18 cellular contexts compared by ENCODE assay signal in the genomic region with DNA sequence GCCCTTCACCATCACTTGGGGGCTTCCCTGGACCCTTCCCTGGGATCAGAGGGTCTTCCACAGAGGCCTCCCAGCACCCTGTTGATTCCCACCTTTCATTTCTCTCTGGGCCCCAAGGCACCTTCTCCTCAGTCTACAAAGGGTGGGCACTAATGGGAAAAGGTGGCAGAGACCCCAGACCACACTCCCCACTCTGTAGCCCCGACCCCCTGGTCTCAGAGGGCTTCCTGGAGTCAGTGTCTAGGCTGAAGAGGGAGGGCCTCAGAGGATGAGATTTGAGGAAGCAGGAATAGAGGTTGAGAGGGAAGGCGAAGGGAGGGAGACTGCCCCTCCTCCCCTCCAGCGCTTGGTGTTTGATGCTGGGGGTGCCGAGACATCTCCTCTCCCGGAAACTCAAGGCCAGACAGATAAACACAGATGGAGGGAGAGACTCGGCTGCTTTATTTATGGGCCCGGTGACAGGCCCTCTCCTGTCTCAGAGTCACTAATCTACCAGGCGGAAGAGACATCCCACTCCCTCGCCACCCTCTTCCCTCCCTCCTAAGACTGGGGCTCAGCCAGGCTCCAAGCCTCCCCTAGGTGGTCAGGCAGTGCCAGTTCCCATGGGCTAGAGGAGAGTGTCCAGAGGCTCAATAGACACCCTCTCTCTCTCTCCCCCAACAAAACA. TPM values are rescaled to one million over a fixed set of nuclear protein-coding genes. Genes with fewer than 3 reads are reported as not detected.
"Had no signal": no experiment of that assay in that cellular context is flagged by ENCODE, and none has a peak within 500 bp of the region (broad histone marks: within the 10 kb centered on the region; RNA-seq: fewer than 3 reads in every experiment).

No MANE protein-coding gene starts in this region.

- H3K27ac Mint-ChIP-seq: activated naive CD8-positive, alpha-beta T cell treated with anti-CD3 and anti-CD28 coated beads, Interleukin-2, amount 10 ng/mL, durations not matched to agents 7 days and 5 days; activated T-cell treated with anti-CD3 and anti-CD28 coated beads, Interleukin-2, amount 50 U/mL, for 72 hours; stimulated activated naive CD8-positive, alpha-beta T cell treated with anti-CD3 and anti-CD28 coated beads, Interleukin-15, Interleukin-2, amounts not matched to agents 100 ng/mL and 50 ng/mL, for 24 hours had no signal

- H3K9me3 Mint-ChIP-seq: activated CD8-positive, alpha-beta T cell treated with anti-CD3 and anti-CD28 coated beads for 36 hours; activated naive CD8-positive, alpha-beta T cell treated with anti-CD3 and anti-CD28 coated beads, Interleukin-2, amount 10 ng/mL, durations not matched to agents 7 days and 5 days; activated T-cell treated with anti-CD3 and anti-CD28 coated beads, Interleukin-2, amount 50 U/mL, for 72 hours; neural progenitor cell; stimulated activated naive CD8-positive, alpha-beta T cell treated with anti-CD3 and anti-CD28 coated beads, Interleukin-15, Interleukin-2, amounts not matched to agents 100 ng/mL and 50 ng/mL, for 24 hours had no signal

- H3K9me3 ChIP-seq: ascending aorta, esophagus squamous epithelium, left lung, ovary, sigmoid colon had no signal

- DNase-seq: activated CD4-positive, alpha-beta T cell treated with anti-CD3 and anti-CD28 coated beads for 4 hours; activated CD8-positive, alpha-beta memory T cell treated with anti-CD3 and anti-CD28 coated beads, Interleukin-2, amount 50 U/mL, for 4 hours; activated CD8-positive, alpha-beta T cell treated with anti-CD3 and anti-CD28 coated beads for 36 hours; activated naive CD8-positive, alpha-beta T cell treated with anti-CD3 and anti-CD28 coated beads, Interleukin-2, amount 10 ng/mL, durations not matched to agents 7 days and 5 days; activated T-cell treated with anti-CD3 and anti-CD28 coated beads, Interleukin-2, amount 50 U/mL, for 72 hours; esophagus squamous epithelium; foreskin keratinocyte; head of caudate nucleus; left lung; mesendoderm; sigmoid colon; stimulated activated CD4-positive, alpha-beta T cell treated with anti-CD3 and anti-CD28 coated beads, Interleukin-12 subunit alpha, Interleukin-12 subunit beta, amount 100 ng/mL, for 4 hours; T-helper 2 cell had no signal

- H3K27ac ChIP-seq: ascending aorta, esophagus squamous epithelium, foreskin keratinocyte, left lung, neural progenitor cell, ovary, sigmoid colon had no signal

- H3K36me3 Mint-ChIP-seq: activated naive CD8-positive, alpha-beta T cell treated with anti-CD3 and anti-CD28 coated beads, Interleukin-2, amount 10 ng/mL, durations not matched to agents 7 days and 5 days; neural progenitor cell had no signal

- H3K4me1 ChIP-seq: foreskin keratinocyte had no signal

- H3K4me2 ChIP-seq: neural progenitor cell had no signal

- H3K9ac ChIP-seq: neural progenitor cell had no signal

- H3K4me3 ChIP-seq: ascending aorta, esophagus squamous epithelium, left lung, neural progenitor cell, ovary, sigmoid colon had no signal

- H3K4me3 Mint-ChIP-seq: activated CD8-positive, alpha-beta T cell treated with anti-CD3 and anti-CD28 coated beads for 36 hours; activated naive CD8-positive, alpha-beta T cell treated with anti-CD3 and anti-CD28 coated beads, Interleukin-2, amount 10 ng/mL, durations not matched to agents 7 days and 5 days; activated T-cell treated with anti-CD3 and anti-CD28 coated beads, Interleukin-2, amount 50 U/mL, for 72 hours; stimulated activated naive CD8-positive, alpha-beta T cell treated with anti-CD3 and anti-CD28 coated beads, Interleukin-15, Interleukin-2, amounts not matched to agents 100 ng/mL and 50 ng/mL, for 24 hours had no signal

- H3K36me3 ChIP-seq: ascending aorta, esophagus squamous epithelium, left lung, neural progenitor cell, ovary, sigmoid colon had no signal

- H2AFZ ChIP-seq: neural progenitor cell had no signal

- H3K27me3 ChIP-seq: ovary had no signal

- ATAC-seq: activated CD8-positive, alpha-beta T cell treated with anti-CD3 and anti-CD28 coated beads for 36 hours; activated T-cell treated with anti-CD3 and anti-CD28 coated beads, Interleukin-2, amount 50 U/mL, for 72 hours; foreskin keratinocyte; left lung had no signal

RNA-seq across cellular contexts. Expression of a gene that starts 46.0 kb away (rescaled TPM):
- total RNA-seq: ascending aorta, bronchial epithelial cell had no signal
